In genomic region chr22:28442264-28442950, GRCh38 we compare ENCODE assay signal across 1 cellular context.
A peak's percentile ranks its signal among the peaks of the same experiment; 100 is the strongest.
TF ChIP-seq lines count a peak whose summit lies in the region.

No MANE protein-coding gene starts in this region.

TF ChIP-seq in WTC11, 78 proteins besides CTCF, POLR2A, EP300 and RAD21 (continued from another document):
- TF ChIP-seq ZNF281 (CRISPR knock-in tag; IDR thresholded peaks at IDR 0.05): peak; percentile 68; the same call in 1 of the 2 replicates
- 0 out of 2 replicates have a peak, but pooled peaks have one; percentile 19 for TF ChIP-seq SP1 (CRISPR knock-in tag; conservative IDR thresholded peaks at IDR 0.05)
- peak; percentile 54; the same call in 1 of the 2 replicates for TF ChIP-seq FOXP1 (CRISPR knock-in tag; IDR thresholded peaks at IDR 0.05; ENCODE audit: borderline replicate concordance)
- TF ChIP-seq ZNF423 (CRISPR knock-in tag; IDR thresholded peaks at IDR 0.05): peak; percentile 93
- peak; percentile 81; the same call in 1 of the 2 replicates for TF ChIP-seq HMGXB4 (CRISPR knock-in tag; IDR thresholded peaks at IDR 0.05)
- TF ChIP-seq GABPB1 (CRISPR knock-in tag; IDR thresholded peaks at IDR 0.05): peak; percentile 30
